ENCODE assay signal across 17 cellular contexts in genomic region chr13:94303644-94304174, GRCh38.
DNase-seq lines count a peak whose midpoint lies in the region; ATAC-seq and TF ChIP-seq lines count a peak whose summit lies in the region.
"Had no signal": no experiment of that assay in that cellular context is flagged by ENCODE, and none has a peak within 500 bp of the region (broad histone marks: within the 10 kb centered on the region; RNA-seq: fewer than 3 reads in every experiment).

No MANE protein-coding gene starts in this region.

- no peaks in the 10 kb centered on the region for H3K27me3 ChIP-seq in mesendoderm (ENCODE audit: insufficient read depth, low read length, poor library complexity)
- H3K27me3 ChIP-seq: Peyer's patch had no signal

- no CpG with 5 or more reads among the region's 7 CpGs for WGBS in mesendoderm (ENCODE audit: extremely low coverage, insufficient coverage, low lambda C conversion rate)

- H2AK5ac ChIP-seq in mesendoderm (ENCODE audit: low read length) = no peak overlapping the region

- H3K4me3 ChIP-seq in mesendoderm (ENCODE audit: low read length) = no peak overlapping the region
- H3K4me3 ChIP-seq: A549, Peyer's patch had no signal

- H3K9ac ChIP-seq in mesendoderm (ENCODE audit: low read length) = no peak overlapping the region

- no peaks in the 10 kb centered on the region for H3K79me1 ChIP-seq in mesendoderm (ENCODE audit: low read length)

- no peaks in the 10 kb centered on the region for H3K36me3 Mint-ChIP-seq in glutamatergic neuron (ENCODE audit: unreplicated experiment)
- H3K36me3 Mint-ChIP-seq: CD14-positive monocyte had no signal

- peaks cover 53% of the 10 kb centered on the region for H3K4me1 Mint-ChIP-seq in glutamatergic neuron (ENCODE audit: low read depth, unreplicated experiment)
- H3K4me1 Mint-ChIP-seq: CD14-positive monocyte had no signal

- no peak overlapping the region for H3K18ac ChIP-seq in mesendoderm (ENCODE audit: low read length)

- TF ChIP-seq CTCF in glutamatergic neuron (IDR thresholded peaks at IDR 0.05; ENCODE audit: partially characterized antibody, unreplicated experiment) = no peak

- no peak overlapping the region for H3K27ac ChIP-seq in mesendoderm (ENCODE audit: low read depth, low read length)
- H3K27ac ChIP-seq: A549, Peyer's patch had no signal

- no peak overlapping the region for H3K23ac ChIP-seq in mesendoderm (ENCODE audit: low read length)

- no peak overlapping the region for H4K8ac ChIP-seq in mesendoderm (ENCODE audit: low read depth, low read length)

- no peak overlapping the region for H3K56ac ChIP-seq in mesendoderm (ENCODE audit: low read length)

- DNase-seq in ELF-1 (ENCODE audit: low read depth, low spot score) (peak; percentile 69), NCI-H69 (lab: John Stamatoyannopoulos, UW) (peak; percentile 48), glutamatergic neuron (peak; percentile 34), mesendoderm (peak; percentile 62), NCI-H2029 treated with DMSO at 0.1 percent for 48 hours (lab: John Stamatoyannopoulos, UW) (no peak)
- DNase-seq: COR-L47, KG1, NCI-H1092, NCI-H2107, NCI-H446 treated with DMSO at 0.1 percent for 48 hours, Peyer's patch, SHP77 had no signal

- H2BK120ac ChIP-seq in mesendoderm (ENCODE audit: low read depth, low read length) = no peak overlapping the region

- no peaks in the 10 kb centered on the region for H3K79me2 ChIP-seq in mesendoderm (ENCODE audit: control insufficient read depth, insufficient read depth, low read length)

- peak overlapping the region; percentile 92 for H3K27ac Mint-ChIP-seq in glutamatergic neuron (ENCODE audit: unreplicated experiment)
- H3K27ac Mint-ChIP-seq: CD14-positive monocyte had no signal

- H2BK15ac ChIP-seq in mesendoderm (replicated peaks; ENCODE audit: low read depth) = no peak overlapping the region

- H3K4me1 ChIP-seq in mesendoderm (ENCODE audit: control insufficient read depth, low read depth, low read length) = peaks cover 2% of the 10 kb centered on the region
- H3K4me1 ChIP-seq: Peyer's patch had no signal

- H3K36me3 ChIP-seq in mesendoderm (ENCODE audit: control insufficient read depth, insufficient read depth, low read length) = no peaks in the 10 kb centered on the region
- H3K36me3 ChIP-seq: Peyer's patch had no signal

- no peak overlapping the region for H4K5ac ChIP-seq in mesendoderm (ENCODE audit: low read length)

- no peak overlapping the region for H3K4me2 ChIP-seq in mesendoderm (ENCODE audit: low read length)
- H3K4me2 ChIP-seq: A549 had no signal

- H3K27me3 Mint-ChIP-seq in glutamatergic neuron (ENCODE audit: unreplicated experiment) = no peaks in the 10 kb centered on the region

- no peak overlapping the region for H2BK5ac ChIP-seq in mesendoderm (ENCODE audit: low read length)

- peak overlapping the region; percentile 70 for H3K4me3 Mint-ChIP-seq in glutamatergic neuron (ENCODE audit: unreplicated experiment)
- H3K4me3 Mint-ChIP-seq: CD14-positive monocyte had no signal

- ATAC-seq in HG03442 (IDR thresholded peaks at IDR 0.05; ENCODE audit: unreplicated experiment) = no peak
- no peak for ATAC-seq in GM19351 (IDR thresholded peaks at IDR 0.05; ENCODE audit: unreplicated experiment)
- no peak for ATAC-seq in GM21367 (IDR thresholded peaks at IDR 0.05; ENCODE audit: unreplicated experiment)
- ATAC-seq: A549 had no signal

- H3K4ac ChIP-seq in mesendoderm (ENCODE audit: low read depth, low read length) = no peak overlapping the region

- peaks cover 5% of the 10 kb centered on the region for H3K9me3 Mint-ChIP-seq in glutamatergic neuron (ENCODE audit: unreplicated experiment)
